ENCODE assay signal across 23 cellular contexts in genomic region chr5:41985945-41986344, GRCh38.
"Had no signal": no experiment of that assay in that cellular context is flagged by ENCODE, and none has a peak within 500 bp of the region (broad histone marks: within the 10 kb centered on the region; RNA-seq: fewer than 3 reads in every experiment).

No MANE protein-coding gene starts in this region.

- H3K4me3 ChIP-seq: MG63 had no signal

- H3K36me3 ChIP-seq: MG63 had no signal

- H3K9ac ChIP-seq: SK-N-SH had no signal

- H3K27ac ChIP-seq: RWPE1 had no signal

- H3K4me2 ChIP-seq: SK-N-SH had no signal

- ATAC-seq: Panc1, PC-3, T-cell had no signal

- H3K9me3 ChIP-seq: MG63, SK-N-SH had no signal

- DNase-seq: Karpas-422, KG1, MG63, MV-4-11, NCI-H1048, NCI-H1105, NCI-H1417, NCI-H1436 treated with DMSO at 0.1 percent for 48 hours, NCI-H1694, NCI-H187 treated with DMSO at 0.1 percent for 48 hours, NCI-H2029 treated with DMSO at 0.1 percent for 48 hours, NCI-H2171 treated with DMSO at 0.1 percent for 48 hours, NCI-H345, NCI-H524, NCI-H526 treated with DMSO at 0.1 percent for 48 hours, NCI-H748 treated with DMSO at 0.1 percent for 48 hours, PC-3, SHP77, SK-N-SH, SW 1271, T-cell had no signal
